In the genomic region with DNA sequence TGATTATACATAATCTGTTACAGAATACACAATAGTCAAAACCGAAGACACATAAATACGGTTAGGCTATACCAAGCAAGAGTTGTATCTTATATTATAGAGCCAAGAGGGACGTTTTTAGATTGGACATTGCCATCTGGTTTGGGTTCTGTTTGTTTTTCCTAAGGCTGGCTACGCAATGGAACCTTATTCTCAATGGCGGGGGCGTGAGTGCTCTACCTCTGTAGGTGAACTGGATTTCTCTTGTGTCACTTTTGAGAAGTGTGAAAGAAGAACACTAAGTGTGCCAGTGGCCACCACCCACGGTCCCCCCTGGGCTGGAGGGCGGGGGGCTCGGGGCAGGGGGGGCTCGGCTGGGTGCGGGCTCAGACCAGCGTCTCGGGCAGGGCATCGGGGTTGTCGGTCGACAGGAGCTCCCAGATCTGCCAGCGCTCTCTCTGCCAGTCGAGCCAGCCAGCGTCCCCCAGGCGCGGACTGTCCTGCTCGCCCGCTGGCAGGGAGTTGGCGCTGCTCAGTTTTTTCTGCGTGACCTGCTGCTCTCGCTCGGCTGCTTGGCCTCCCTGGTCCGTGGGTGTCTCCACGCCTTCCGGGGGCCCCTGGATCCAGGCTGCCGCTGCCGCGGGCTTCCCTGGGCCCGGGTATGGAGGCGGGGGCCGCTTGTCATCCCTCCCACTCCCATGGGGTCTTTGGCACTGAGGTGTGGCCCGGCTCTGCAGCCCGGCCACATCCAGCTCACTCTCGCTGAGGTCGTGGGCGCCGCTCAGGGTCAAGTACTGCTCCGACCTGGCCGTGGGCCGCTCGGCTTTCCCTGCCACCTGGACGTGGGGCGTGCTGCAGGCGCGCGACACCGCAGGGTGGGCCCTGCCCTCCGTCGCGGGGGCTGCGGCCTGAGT, we compare ENCODE assay signal across 15 cellular contexts.
"Had no signal": no experiment of that assay in that cellular context is flagged by ENCODE, and none has a peak within 500 bp of the region (broad histone marks: within the 10 kb centered on the region; RNA-seq: fewer than 3 reads in every experiment).

No MANE protein-coding gene starts in this region.

- DNase-seq: activated CD4-positive, alpha-beta memory T cell treated with anti-CD3 and anti-CD28 coated beads, Interleukin-2, amount 10 ng/mL, durations not matched to agents 7 days and 5 days; activated CD4-positive, alpha-beta T cell treated with anti-CD3 and anti-CD28 coated beads for 36 hours; activated effector memory CD4-positive, alpha-beta T cell treated with Interleukin-2 at 50 U/mL for 16 hours; activated naive CD4-positive, alpha-beta T cell treated with anti-CD3 and anti-CD28 coated beads, Interleukin-2, amount 50 U/mL, for 16 hours; activated T-cell treated with anti-CD3 and anti-CD28 coated beads, Interleukin-2, amount 50 U/mL, for 4 hours; adrenal gland; endodermal cell; erythroblast; left ventricle myocardium superior; mesenchymal stem cell; SIG-M5; stimulated activated CD4-positive, alpha-beta T cell treated with anti-CD3 and anti-CD28 coated beads, Interleukin-2, amount 100 ng/mL, for 48 hours; stimulated activated naive B cell treated with anti-CD40 and anti-IgM and Interleukin-4, amounts not matched to agents 10 μg/mL and 1 μg/mL and 100 μg/mL, for 72 hours; T-helper 17 cell had no signal

- H3K36me3 ChIP-seq: adrenal gland, tibial nerve had no signal

- H3K4me3 ChIP-seq: adrenal gland, tibial nerve had no signal

- H3K4me1 ChIP-seq: adrenal gland had no signal

- ATAC-seq: activated CD4-positive, alpha-beta T cell treated with anti-CD3 and anti-CD28 coated beads for 36 hours; activated T-cell treated with anti-CD3 and anti-CD28 coated beads, Interleukin-2, amount 50 U/mL, for 4 hours; left ventricle myocardium superior; stimulated activated naive B cell treated with anti-CD40 and anti-IgM and Interleukin-4, amounts not matched to agents 10 μg/mL and 1 μg/mL and 100 μg/mL, for 72 hours; T-helper 17 cell had no signal

- H3K9me3 ChIP-seq: adrenal gland, tibial nerve had no signal

- H3K27ac ChIP-seq: adrenal gland, tibial nerve had no signal
